Comparison of ENCODE assay signal across 9 cellular contexts in genomic region chr17:13031718-13032350, GRCh38. TPM values are rescaled to one million over a fixed set of nuclear protein-coding genes. Genes with fewer than 3 reads are reported as not detected.
DNase-seq lines count a peak whose midpoint lies in the region; ATAC-seq and TF ChIP-seq lines count a peak whose summit lies in the region.
"Had no signal": no experiment of that assay in that cellular context is flagged by ENCODE, and none has a peak within 500 bp of the region (broad histone marks: within the 10 kb centered on the region; RNA-seq: fewer than 3 reads in every experiment).

No MANE protein-coding gene starts in this region.

- intact Hi-C loops in lower leg skin (cut with DNase I; ENCODE audit: low total_unique reads), result no loop called here

- H3K4me1 Mint-ChIP-seq in stimulated activated naive B cell treated with anti-CD40 and anti-IgM and Interleukin-4, amounts not matched to agents 10 μg/mL and 1 μg/mL and 100 μg/mL, for 72 hours, result no peaks in the 10 kb centered on the region

- H3K27ac Mint-ChIP-seq in stimulated activated naive B cell treated with anti-CD40 and anti-IgM and Interleukin-4, amounts not matched to agents 10 μg/mL and 1 μg/mL and 100 μg/mL, for 72 hours, result no peak overlapping the region
- H3K27ac Mint-ChIP-seq: stimulated activated naive CD8-positive, alpha-beta T cell treated with anti-CD3 and anti-CD28 coated beads, Interleukin-15, Interleukin-2, amounts not matched to agents 100 ng/mL and 50 ng/mL, for 24 hours had no signal

- no peak overlapping the region for H3K4me3 ChIP-seq in lower leg skin (ENCODE audit: low read depth, poor library complexity, severe bottlenecking)

- TF ChIP-seq POLR2A in lower leg skin (IDR thresholded peaks at IDR 0.05), result no peak

- no peak overlapping the region for H3K4me3 Mint-ChIP-seq in stimulated activated naive B cell treated with anti-CD40 and anti-IgM and Interleukin-4, amounts not matched to agents 10 μg/mL and 1 μg/mL and 100 μg/mL, for 72 hours
- H3K4me3 Mint-ChIP-seq: stimulated activated naive CD8-positive, alpha-beta T cell treated with anti-CD3 and anti-CD28 coated beads, Interleukin-15, Interleukin-2, amounts not matched to agents 100 ng/mL and 50 ng/mL, for 24 hours had no signal

- in situ Hi-C loops in Caki2 (cut with HindIII; ENCODE audit: low pct_unique_long_range_greater_than_20kb, low sequenced_read_pairs), result no loop called here

- peaks cover 20 to 24% of the 10 kb centered on the region in 2 donors for H3K27me3 Mint-ChIP-seq in stimulated activated naive B cell treated with anti-CD40 and anti-IgM and Interleukin-4, amounts not matched to agents 10 μg/mL and 1 μg/mL and 100 μg/mL, for 72 hours

- ATAC-seq in GM19452 (IDR thresholded peaks at IDR 0.05; ENCODE audit: unreplicated experiment) (peak; percentile 78), HG03108 (IDR thresholded peaks at IDR 0.05; ENCODE audit: unreplicated experiment) (no peak)
- ATAC-seq in stimulated activated naive B cell treated with anti-CD40 and anti-IgM and Interleukin-4, amounts not matched to agents 10 μg/mL and 1 μg/mL and 100 μg/mL, for 72 hours (replicated peaks), result peak; percentile 62 to 71

- DNase-seq in Caki2 (ENCODE audit: low read depth), result peak; percentile 19
- DNase-seq in HT-29 (ENCODE audit: low spot score), result peak; percentile 25
- DNase-seq in T-helper 9 cell, result peak; percentile 26
- peak; percentile 42 for DNase-seq in central memory CD4-positive, alpha-beta T cell
- peak; percentile 25 to 87 for DNase-seq in lower leg skin (ENCODE audit: low spot score in 2 of 2)
- DNase-seq in stimulated activated naive B cell treated with anti-CD40 and anti-IgM and Interleukin-4, amounts not matched to agents 10 μg/mL and 1 μg/mL and 100 μg/mL, for 72 hours, result peak; percentile 18

- 54 to 61% methylated on average over 16 of the region's 16 CpGs for WGBS in lower leg skin, 2 donors

- no peak for TF ChIP-seq CTCF in lower leg skin (IDR thresholded peaks at IDR 0.05)

- H3K9me3 Mint-ChIP-seq in stimulated activated naive B cell treated with anti-CD40 and anti-IgM and Interleukin-4, amounts not matched to agents 10 μg/mL and 1 μg/mL and 100 μg/mL, for 72 hours, result peaks cover 4 to 19% of the 10 kb centered on the region in 2 donors
- H3K9me3 Mint-ChIP-seq: stimulated activated naive CD8-positive, alpha-beta T cell treated with anti-CD3 and anti-CD28 coated beads, Interleukin-15, Interleukin-2, amounts not matched to agents 100 ng/mL and 50 ng/mL, for 24 hours had no signal

- H3K36me3 Mint-ChIP-seq in stimulated activated naive B cell treated with anti-CD40 and anti-IgM and Interleukin-4, amounts not matched to agents 10 μg/mL and 1 μg/mL and 100 μg/mL, for 72 hours, result peaks cover 0 to 7% of the 10 kb centered on the region in 2 donors

RNA-seq across cellular contexts. Expression of gene ELAC2, which starts 14.0 kb away (rescaled TPM):
- total RNA-seq in Caki2 (2014; rRNA removed; shearing (Covaris generic); ENCODE audit: low replicate concordance), result 48.0 and 63.7 TPM in 2 replicates
- total RNA-seq in HT-29 (2014; rRNA removed; shearing (Covaris generic)), result 138 and 147 TPM in 2 replicates
- 100 to 1,000 TPM in 1 of 4 donors, 10 to 100 TPM in 3; 44.3 to 107 (median 62.0) TPM for total RNA-seq in lower leg skin
